ENCODE assay signal across 22 cellular contexts in the genomic region with DNA sequence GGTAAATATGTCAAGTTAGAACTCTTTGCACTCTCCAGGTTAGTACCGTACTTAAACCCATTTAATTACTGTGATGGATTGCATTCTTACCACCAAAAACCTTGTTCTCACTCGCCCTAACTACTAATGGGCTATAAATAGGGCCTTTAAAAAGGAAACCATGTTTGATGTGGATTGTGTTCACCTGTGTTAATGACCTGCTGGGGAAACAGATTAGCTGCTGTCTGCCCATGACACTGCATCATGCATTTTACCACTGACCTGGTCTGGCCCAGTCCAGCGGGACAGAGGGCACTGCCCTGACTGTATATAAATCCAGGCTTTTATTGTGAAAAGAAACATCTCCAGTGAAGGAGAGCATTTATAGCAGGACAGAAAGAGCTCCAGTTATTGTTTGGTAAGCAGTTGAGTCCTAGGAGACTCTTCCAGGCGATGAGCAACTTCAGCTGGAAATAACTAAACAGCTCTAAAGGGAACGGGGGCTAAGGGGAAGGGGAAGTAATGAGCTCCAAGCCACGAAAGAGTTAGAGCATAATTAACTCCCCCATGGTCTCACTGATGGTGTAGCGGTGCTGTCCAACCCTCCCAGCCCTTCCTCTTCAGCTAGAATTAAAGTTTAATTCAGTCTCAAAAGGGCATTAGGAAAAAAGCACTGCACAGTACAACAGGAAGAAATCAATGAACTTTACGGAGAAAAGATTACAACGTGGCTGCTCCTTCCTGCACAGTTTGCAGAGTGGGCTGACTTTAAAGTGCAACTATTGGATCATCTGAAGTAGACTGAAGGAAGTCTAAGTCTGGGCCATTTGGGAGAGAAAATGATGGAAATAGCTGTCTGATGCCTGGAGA.
DNase-seq lines count a peak whose midpoint lies in the region; ATAC-seq, FAIRE-seq and TF ChIP-seq lines count a peak whose summit lies in the region.
"Had no signal": no experiment of that assay in that cellular context is flagged by ENCODE, and none has a peak within 500 bp of the region (broad histone marks: within the 10 kb centered on the region; RNA-seq: fewer than 3 reads in every experiment).

No MANE protein-coding gene starts in this region.

- intact Hi-C loops in heart left ventricle (cut with DNase I) (no loop called here), cardiac septum (cut with DNase I) (no loop called here), transverse colon (cut with DNase I; ENCODE audit: low total_unique reads) (no loop called here)

- H3K79me2 ChIP-seq in H1 (ENCODE audit: control insufficient read depth in 1 of 2, insufficient read depth in 2 of 2, low read length in 2 of 2): no peaks in the 10 kb centered on the region

- H4K20me1 ChIP-seq in H1 (replicated peaks in 1 of 2; ENCODE audit: control insufficient read depth in 1 of 2, insufficient read depth in 2 of 2, low read length in 2 of 2): no peaks in the 10 kb centered on the region

- no peak overlapping the region for H3K56ac ChIP-seq in H1 (replicated peaks; ENCODE audit: insufficient read length, low read depth, low read length)

- H3K9me3 ChIP-seq in heart left ventricle: peaks cover 0 to 4% (median 0%) of the 10 kb centered on the region in 12 donors
- H3K9me3 ChIP-seq in H1 (ENCODE audit: insufficient read depth in 2 of 2, low read depth in 1 of 2, low read length in 1 of 2): no peaks in the 10 kb centered on the region
- no peaks in the 10 kb centered on the region for H3K9me3 ChIP-seq in muscle layer of colon (ENCODE audit: low read length)
- H3K9me3 ChIP-seq in transverse colon: no peaks in the 10 kb centered on the region
- no peaks in the 10 kb centered on the region for H3K9me3 ChIP-seq in effector memory CD4-positive, alpha-beta T cell (ENCODE audit: control insufficient read depth, low read length)
- H3K9me3 ChIP-seq: A549, Caco-2, uterus had no signal

- H4K5ac ChIP-seq in H1 (ENCODE audit: insufficient read length, low read depth, low read length): no peak overlapping the region

- no peak overlapping the region for H3K14ac ChIP-seq in H1 (ENCODE audit: insufficient read length)

- H2BK12ac ChIP-seq in H1 (ENCODE audit: low read depth, low read length): no peak overlapping the region

- H3K23me2 ChIP-seq in H1 (ENCODE audit: low read depth, low read length): no peaks in the 10 kb centered on the region

- in situ Hi-C loops in transverse colon (cut with MboI; ENCODE audit: low pct_ligation_motif_present in 1 of 4, low pct_unique_long_range_greater_than_20kb in 1 of 4, low sequenced_read_pairs in 3 of 4): no loop called here

- no peak overlapping the region for H2BK120ac ChIP-seq in H1 (replicated peaks; ENCODE audit: low read depth, low read length)

- no peak for TF ChIP-seq CTCF in heart left ventricle (IDR thresholded peaks at IDR 0.05)
- TF ChIP-seq CTCF in H1 (IDR thresholded peaks at IDR 0.05; ENCODE audit: control extremely low read depth in 1 of 3, insufficient read depth in 1 of 3, low read depth in 1 of 3, low read length in 3 of 3): no peak
- no peak for TF ChIP-seq CTCF in transverse colon (IDR thresholded peaks at IDR 0.05)

- no peak overlapping the region for H2BK20ac ChIP-seq in H1 (ENCODE audit: low read length)

- POLR2A ChIA-PET in H1 (lab: Charles Lee; ENCODE audit: partially characterized antibody): interaction anchor here (0.5 kb wide), 1 partner anchor 513 kb away, joined by 3 read pairs; no protein-coding TSS in a partner anchor

- 58 to 64% (median 60%) methylated on average over 9 of the region's 9 CpGs for WGBS in heart left ventricle, 4 donors
- 92% methylated on average over 9 of the region's 9 CpGs; no CpG with 5 or more reads in 1 of the 2 experiments for WGBS in H1 (ENCODE audit: extremely low coverage in 1 of 2, insufficient coverage in 1 of 2, insufficient read length in 1 of 2, insufficient replicate concordance in 2 of 2, low coverage in 1 of 2, low lambda C conversion rate in 2 of 2, missing lambda C conversion rate in 1 of 2), 2 experiments
- WGBS in transverse colon (ENCODE audit: low coverage in 1 of 2), 2 donors: 50 to 53% methylated on average over 5 to 9 of the region's 9 CpGs

- no peak for TF ChIP-seq RAD21 in H1 (IDR thresholded peaks at IDR 0.05 in 1 of 2, conservative IDR thresholded peaks at IDR 0.05 in 1 of 2; ENCODE audit: low read depth in 2 of 2, low read length in 2 of 2)

- DNase-seq in heart left ventricle: no peak
- DNase-seq in cardiac septum (ENCODE audit: low spot score): no peak
- no peak for DNase-seq in H1 (ENCODE audit: low read depth in 1 of 2, low spot score in 2 of 2)
- DNase-seq in transverse colon: no peak
- no peak for DNase-seq in dermis blood vessel endothelial cell
- DNase-seq in effector memory CD4-positive, alpha-beta T cell: no peak
- DNase-seq: activated CD4-positive, alpha-beta T cell treated with anti-CD3 and anti-CD28 coated beads for 48 hours; activated naive CD8-positive, alpha-beta T cell treated with anti-CD3 and anti-CD28 coated beads for 36 hours; brain microvascular endothelial cell; Caco-2; cortex of kidney; hippocampal formation; mammary epithelial cell; naive thymus-derived CD8-positive, alpha-beta T cell; NCI-H1417 treated with DMSO at 0.1 percent for 48 hours; NCI-H2171; NCI-H526; SIG-M5; uterus had no signal

- H4K91ac ChIP-seq in H1 (replicated peaks; ENCODE audit: insufficient read length, low read length): no peak overlapping the region

- H3K27ac ChIP-seq in heart left ventricle (peak overlapping the region in 6 of 12 donors; percentile 14 to 65 (median 36)), H1 (ENCODE audit: low read depth, low read length) (no peak overlapping the region), muscle layer of colon (ENCODE audit: low read depth, low read length) (peak overlapping the region; percentile 26), transverse colon (peak overlapping the region; percentile 0 to 6 (median 3))
- no peak overlapping the region for H3K27ac ChIP-seq in effector memory CD4-positive, alpha-beta T cell (ENCODE audit: insufficient read depth, low read length, poor library complexity, severe bottlenecking)
- H3K27ac ChIP-seq: A549, brain microvascular endothelial cell, uterus had no signal

- FAIRE-seq in H1 (lab: Jason Lieb, UNC): no peak
- FAIRE-seq: A549 had no signal

- no peak overlapping the region for H3K4me2 ChIP-seq in H1 (ENCODE audit: insufficient read depth in 1 of 2, low read depth in 2 of 2, low read length in 2 of 2)
- H3K4me2 ChIP-seq: A549 had no signal

- H3K18ac ChIP-seq in H1 (ENCODE audit: extremely low read depth, low read length): no peak overlapping the region

- ATAC-seq in heart left ventricle: peak in 3 of 4 donors; percentile 10 to 55 (median 37)
- no peak for ATAC-seq in HG03175 (IDR thresholded peaks at IDR 0.05; ENCODE audit: unreplicated experiment)
- ATAC-seq: A549; naive thymus-derived CD8-positive, alpha-beta T cell had no signal

- no peaks in the 10 kb centered on the region for H3K27me3 ChIP-seq in heart left ventricle
- no peaks in the 10 kb centered on the region for H3K27me3 ChIP-seq in H1 (replicated peaks in 1 of 4; ENCODE audit: control insufficient read depth in 3 of 4, extremely low read depth in 1 of 4, insufficient read depth in 3 of 4, low read length in 3 of 4)
- H3K27me3 ChIP-seq in muscle layer of colon (ENCODE audit: control insufficient read depth in 1 of 2, insufficient read depth in 2 of 2, low read length in 2 of 2): no peaks in the 10 kb centered on the region
- H3K27me3 ChIP-seq in transverse colon: no peaks in the 10 kb centered on the region
- no peaks in the 10 kb centered on the region for H3K27me3 ChIP-seq in effector memory CD4-positive, alpha-beta T cell (replicated peaks; ENCODE audit: control insufficient read depth, insufficient read depth, low read length, poor library complexity, severe bottlenecking)
- H3K27me3 ChIP-seq: brain microvascular endothelial cell, uterus had no signal

- H3K36me3 ChIP-seq in heart left ventricle: no peaks in the 10 kb centered on the region
- H3K36me3 ChIP-seq in H1 (ENCODE audit: control insufficient read depth in 2 of 4, insufficient read depth in 4 of 4, low read length in 3 of 4): no peaks in the 10 kb centered on the region
- H3K36me3 ChIP-seq in muscle layer of colon (ENCODE audit: insufficient read depth, low read length): no peaks in the 10 kb centered on the region
- H3K36me3 ChIP-seq in transverse colon: no peaks in the 10 kb centered on the region
- H3K36me3 ChIP-seq in effector memory CD4-positive, alpha-beta T cell (ENCODE audit: control insufficient read depth, insufficient read depth, low read length): no peaks in the 10 kb centered on the region
- H3K36me3 ChIP-seq: brain microvascular endothelial cell, uterus had no signal

- TF ChIP-seq POLR2A in heart left ventricle (IDR thresholded peaks at IDR 0.05): no peak
- TF ChIP-seq POLR2A in H1 (IDR thresholded peaks at IDR 0.05; ENCODE audit: control extremely low read depth in 1 of 2, low read depth in 2 of 2, low read length in 2 of 2): no peak
- no peak for TF ChIP-seq POLR2A in transverse colon (IDR thresholded peaks at IDR 0.05)

- no peak overlapping the region for H3K23ac ChIP-seq in H1 (ENCODE audit: insufficient read length)

- H2AK5ac ChIP-seq in H1 (ENCODE audit: low read depth, low read length): no peak overlapping the region

- no peak overlapping the region for H4K8ac ChIP-seq in H1 (ENCODE audit: extremely low read depth, insufficient read depth, low read length)

- H3K4me1 ChIP-seq in heart left ventricle (peaks cover 0 to 8% (median 0%) of the 10 kb centered on the region in 12 donors), H1 (replicated peaks in 1 of 4; ENCODE audit: control insufficient read depth in 3 of 4, insufficient read depth in 4 of 4, low read length in 3 of 4) (no peaks in the 10 kb centered on the region), muscle layer of colon (ENCODE audit: insufficient read depth, low read length) (peaks cover 10% of the 10 kb centered on the region), transverse colon (peaks cover 5 to 30% (median 11%) of the 10 kb centered on the region in 4 donors)
- no peaks in the 10 kb centered on the region for H3K4me1 ChIP-seq in effector memory CD4-positive, alpha-beta T cell (ENCODE audit: control insufficient read depth, insufficient read depth, low read length, poor library complexity, severe bottlenecking)
- H3K4me1 ChIP-seq: uterus had no signal

- H3K79me1 ChIP-seq in H1 (ENCODE audit: low read depth, low read length): no peaks in the 10 kb centered on the region

- H3K4me3 ChIP-seq in heart left ventricle (no peak overlapping the region), H1 (ENCODE audit: extremely low read depth in 1 of 4, insufficient read depth in 2 of 4, low read depth in 3 of 4, low read length in 4 of 4) (no peak overlapping the region), muscle layer of colon (ENCODE audit: low read depth in 1 of 2, low read length in 2 of 2) (no peak overlapping the region), transverse colon (no peak overlapping the region)
- no peak overlapping the region for H3K4me3 ChIP-seq in effector memory CD4-positive, alpha-beta T cell (ENCODE audit: insufficient read depth, low read depth, low read length, poor library complexity, severe bottlenecking)
- H3K4me3 ChIP-seq: A549, uterus had no signal

- H2BK15ac ChIP-seq in H1 (ENCODE audit: low read length): no peak overlapping the region

- H2AFZ ChIP-seq in H1 (ENCODE audit: low read length): 0 out of 2 replicates have a peak overlapping the region, but pooled peaks have one; percentile 23

- H3K4ac ChIP-seq in H1 (replicated peaks; ENCODE audit: insufficient read length, low read depth, low read length): no peak overlapping the region

- TF ChIP-seq EP300 in H1 (IDR thresholded peaks at IDR 0.05; ENCODE audit: borderline replicate concordance in 1 of 2, low read depth in 2 of 2, low read length in 2 of 2) (no peak), transverse colon (IDR thresholded peaks at IDR 0.05; ENCODE audit: low read depth) (no peak)

- H3K9ac ChIP-seq in H1 (replicated peaks in 1 of 4; ENCODE audit: extremely low read depth in 1 of 4, low read depth in 3 of 4, low read length in 3 of 4) (no peak overlapping the region), muscle layer of colon (ENCODE audit: low read length) (no peak overlapping the region)

- no peak overlapping the region for H2BK5ac ChIP-seq in H1 (ENCODE audit: low read depth, low read length)

- CTCF ChIA-PET in H1 (lab: Charles Lee; ENCODE audit: partially characterized antibody): interaction anchor here (1.1 to 1.6 kb wide), 7 partner anchors 14 to 435 kb away, joined by 3 to 5 read pairs (median 3); no protein-coding TSS in a partner anchor

Comparison
In these comparisons a context has a peak if more than half of its experiments do, and no peak if none do; other contexts are left out.
1. H3K27ac ChIP-seq: peak in muscle layer of colon (single experiment) and transverse colon (4 of 4); none in H1 (single experiment) and effector memory CD4-positive, alpha-beta T cell (single experiment).